Comparison of ENCODE assay signal across 24 cellular contexts in genomic region chrX:127276326-127276725, GRCh38.
DNase-seq lines count a peak whose midpoint lies in the region; ATAC-seq, FAIRE-seq and TF ChIP-seq lines count a peak whose summit lies in the region.
"Had no signal": no experiment of that assay in that cellular context is flagged by ENCODE, and none has a peak within 500 bp of the region (broad histone marks: within the 10 kb centered on the region; RNA-seq: fewer than 3 reads in every experiment).

No MANE protein-coding gene starts in this region.

- H3K9me3 ChIP-seq in K562 (replicated peaks; ENCODE audit: control insufficient read depth, insufficient read depth, low read depth, low read length) (no peaks in the 10 kb centered on the region), neural cell (ENCODE audit: low read length) (no peaks in the 10 kb centered on the region)
- H3K9me3 ChIP-seq: BE2C, BLaER1 had no signal

- H3F3A ChIP-seq in neural cell (ENCODE audit: insufficient read depth, low read length, poor library complexity, severe bottlenecking): no peaks in the 10 kb centered on the region

- H2AFZ ChIP-seq in K562 (ENCODE audit: low read depth, low read length) (no peak overlapping the region), neural cell (ENCODE audit: low read depth, low read length) (no peak overlapping the region)

- H3K4me1 ChIP-seq in K562 (replicated peaks in 1 of 2; ENCODE audit: control insufficient read depth in 2 of 2, insufficient read depth in 2 of 2, low read length in 2 of 2): no peaks in the 10 kb centered on the region
- H3K4me1 ChIP-seq: BE2C, BLaER1 had no signal

- no peak for TF ChIP-seq RAD21 in K562 (CRISPR knock-in tag; conservative IDR thresholded peaks at IDR 0.05 in 1 of 2, IDR thresholded peaks at IDR 0.05 in 1 of 2)
- no peak for TF ChIP-seq RAD21 in neural cell (conservative IDR thresholded peaks at IDR 0.05)

- in situ Hi-C loops in K562 (cut with MboI): no loop called here

- H3K79me2 ChIP-seq in K562 (ENCODE audit: control insufficient read depth, insufficient read depth, low read length) (no peaks in the 10 kb centered on the region), neural cell (replicated peaks; ENCODE audit: insufficient read depth, low read length) (no peaks in the 10 kb centered on the region)

- H4K20me1 ChIP-seq in K562 (replicated peaks; ENCODE audit: control insufficient read depth, insufficient read depth, low read length): no peaks in the 10 kb centered on the region
- H4K20me1 ChIP-seq in neural cell (ENCODE audit: insufficient read depth): no peaks in the 10 kb centered on the region
- H4K20me1 ChIP-seq: BLaER1 had no signal

- no peak overlapping the region for H3K27ac ChIP-seq in K562 (ENCODE audit: extremely low read depth, low read depth, low read length)
- peak overlapping the region; percentile 44 for H3K27ac ChIP-seq in neural cell (ENCODE audit: low read length)
- H3K27ac ChIP-seq: BLaER1 had no signal

- H3K27me3 ChIP-seq in K562 (ENCODE audit: control insufficient read depth in 2 of 2, insufficient read depth in 2 of 2, low read length in 2 of 2) (no peaks in the 10 kb centered on the region), neural cell (ENCODE audit: insufficient read depth, low read depth, low read length) (no peaks in the 10 kb centered on the region)
- H3K27me3 ChIP-seq: BE2C had no signal

- H3K4me2 ChIP-seq in K562 (ENCODE audit: insufficient read depth, low read length) (no peak overlapping the region), neural cell (ENCODE audit: low read length) (no peak overlapping the region)
- H3K4me2 ChIP-seq: BLaER1 had no signal

- no peak for FAIRE-seq in K562 (lab: Jason Lieb, UNC)
- FAIRE-seq: A204.1, GM12878, GM12892, GM18507 had no signal

- intact Hi-C loops in K562 (cut with micrococcal nuclease): no loop called here

- no peak for ATAC-seq in K562
- ATAC-seq: GM12878 had no signal

- 5% methylated on average over 2 of the region's 2 CpGs for WGBS in K562 (ENCODE audit: insufficient coverage, low coverage, missing lambda C conversion rate)

- TF ChIP-seq CTCF in K562 (IDR thresholded peaks at IDR 0.05 in 2 of 3, conservative IDR thresholded peaks at IDR 0.05 in 1 of 3; ENCODE audit: insufficient read depth in 2 of 3, low read depth in 1 of 3, low read length in 3 of 3) (no peak), neural cell (IDR thresholded peaks at IDR 0.05; ENCODE audit: poor library complexity, severe bottlenecking) (no peak)

- POLR2A ChIA-PET in K562 (lab: Yijun Ruan, JAX): no interaction called here

- DNase-seq in NCI-H748 (lab: John Stamatoyannopoulos, UW; ENCODE audit: unreplicated experiment): peak; percentile 3
- no peak for DNase-seq in NCI-H748 treated with DMSO at 0.1 percent for 48 hours (lab: John Stamatoyannopoulos, UW)
- no peak for DNase-seq in K562 (ENCODE audit: extremely low read depth in 1 of 4, low spot score in 3 of 4)
- no peak for DNase-seq in activated CD4-positive, alpha-beta T cell treated with anti-CD3 and anti-CD28 coated beads for 48 hours
- DNase-seq: 8988T; ACHN; BE2C; C1 segment of cervical spinal cord; CD4-positive, alpha-beta memory T cell; CD4-positive, CD25-positive, alpha-beta regulatory T cell; CD8-positive, alpha-beta memory T cell; COR-L47; DMS 273 treated with DMSO at 0.1 percent for 48 hours; DMS153; DMS79; DND-41; EL; GDM1 had no signal

- no peak for TF ChIP-seq POLR2A in K562 (conservative IDR thresholded peaks at IDR 0.05)

- H3K4me3 ChIP-seq in K562 (no peak overlapping the region), neural cell (ENCODE audit: low read length) (peak overlapping the region; percentile 10)
- H3K4me3 ChIP-seq: BLaER1, GM12878 had no signal

- TF ChIP-seq EP300 in K562 (IDR thresholded peaks at IDR 0.05; ENCODE audit: low read length): no peak
- TF ChIP-seq EP300 in neural cell (conservative IDR thresholded peaks at IDR 0.05; ENCODE audit: poor library complexity, severe bottlenecking): peak; percentile 57

- BruUV-seq in K562 (replicated peaks; lab: Mats Ljungman, UMichigan): no TSS peak

- no peaks in the 10 kb centered on the region for H3K9me2 ChIP-seq in neural cell (ENCODE audit: insufficient read depth, low read length)

- H3K36me3 ChIP-seq in K562 (ENCODE audit: control insufficient read depth, insufficient read depth, low read length) (no peaks in the 10 kb centered on the region), neural cell (ENCODE audit: insufficient read depth, low read length) (no peaks in the 10 kb centered on the region)
- H3K36me3 ChIP-seq: BE2C, BLaER1 had no signal

- CTCF ChIA-PET in K562 (lab: Yijun Ruan, JAX; ENCODE audit: low intra/inter-chr PET ratio): no interaction called here

- H3K9me1 ChIP-seq in K562 (ENCODE audit: control insufficient read depth, insufficient read depth, low read length): no peaks in the 10 kb centered on the region

- H3K9ac ChIP-seq in K562 (ENCODE audit: insufficient read depth in 1 of 2, low read depth in 2 of 2, low read length in 2 of 2): no peak overlapping the region
- H3K9ac ChIP-seq in neural cell (ENCODE audit: low read length): no peak overlapping the region
- H3K9ac ChIP-seq: BLaER1 had no signal

TF ChIP-seq in K562, 482 proteins besides CTCF, POLR2A, EP300 and RAD21:
- TF ChIP-seq RFX1 (IDR thresholded peaks at IDR 0.05) (peak; percentile 56), EWSR1 (IDR thresholded peaks at IDR 0.05; ENCODE audit: borderline replicate concordance, low read depth, partially characterized antibody) (no peak)

TF ChIP-seq in neural cell, 6 proteins besides CTCF, POLR2A, EP300 and RAD21:
- TF ChIP-seq POLR2AphosphoS5 (IDR thresholded peaks at IDR 0.05) (peak; percentile 31), MXI1 (conservative IDR thresholded peaks at IDR 0.05; ENCODE audit: poor library complexity, severe bottlenecking) (no peak), SMC3 (conservative IDR thresholded peaks at IDR 0.05; ENCODE audit: poor library complexity) (no peak)
